ENCODE assay signal across 9 cellular contexts in genomic region chr5:95712347-95712958, GRCh38. TPM values are rescaled to one million over a fixed set of nuclear protein-coding genes. Genes with fewer than 3 reads are reported as not detected.
A peak's percentile ranks its signal among the peaks of the same experiment; 100 is the strongest.
DNase-seq lines count a peak whose midpoint lies in the region; ATAC-seq and TF ChIP-seq lines count a peak whose summit lies in the region.
"Had no signal": no experiment of that assay in that cellular context is flagged by ENCODE, and none has a peak within 500 bp of the region (broad histone marks: within the 10 kb centered on the region; RNA-seq: fewer than 3 reads in every experiment).

No MANE protein-coding gene starts in this region.

- no peaks in the 10 kb centered on the region for H3K9me3 ChIP-seq in spleen

- H3K9me3 Mint-ChIP-seq in activated naive CD4-positive, alpha-beta T cell treated with anti-CD3 and anti-CD28 coated beads, Interleukin-2, amount 10 ng/mL, durations not matched to agents 7 days and 5 days: no peaks in the 10 kb centered on the region
- H3K9me3 Mint-ChIP-seq in stimulated activated memory B cell treated with anti-CD40 and anti-IgM and Interleukin-4, amounts not matched to agents 10 μg/mL and 1 μg/mL and 100 μg/mL, for 72 hours: no peaks in the 10 kb centered on the region

- H3K27me3 ChIP-seq in spleen (replicated peaks in 1 of 7): no peaks in the 10 kb centered on the region

- peaks cover 25% of the 10 kb centered on the region for H3K27me3 Mint-ChIP-seq in activated naive CD4-positive, alpha-beta T cell treated with anti-CD3 and anti-CD28 coated beads, Interleukin-2, amount 10 ng/mL, durations not matched to agents 7 days and 5 days
- H3K27me3 Mint-ChIP-seq in stimulated activated memory B cell treated with anti-CD40 and anti-IgM and Interleukin-4, amounts not matched to agents 10 μg/mL and 1 μg/mL and 100 μg/mL, for 72 hours: peaks cover 8% of the 10 kb centered on the region

- no peak overlapping the region for H3K27ac ChIP-seq in spleen

- peaks cover 0 to 11% (median under 1%) of the 10 kb centered on the region in 6 donors for H3K4me1 ChIP-seq in spleen

- peak; percentile 47 for DNase-seq in activated naive CD4-positive, alpha-beta T cell treated with Interleukin-2 at 50 U/mL for 16 hours
- no peak for DNase-seq in activated naive CD4-positive, alpha-beta T cell treated with anti-CD3 and anti-CD28 coated beads, Interleukin-2, amount 10 ng/mL, durations not matched to agents 7 days and 5 days
- DNase-seq in RKO (ENCODE audit: low spot score) (peak; percentile 93), fibroblast of pulmonary artery (ENCODE audit: low read depth) (peak; percentile 77), spleen (no peak)
- DNase-seq in stimulated activated naive CD8-positive, alpha-beta T cell treated with anti-CD3 and anti-CD28 coated beads, Interleukin-15, Interleukin-2, amounts not matched to agents 100 U/mL and 50 U/mL, for 24 hours: peak; percentile 38

- no peak overlapping the region for H3K4me3 Mint-ChIP-seq in activated naive CD4-positive, alpha-beta T cell treated with anti-CD3 and anti-CD28 coated beads, Interleukin-2, amount 10 ng/mL, durations not matched to agents 7 days and 5 days
- H3K4me3 Mint-ChIP-seq in stimulated activated memory B cell treated with anti-CD40 and anti-IgM and Interleukin-4, amounts not matched to agents 10 μg/mL and 1 μg/mL and 100 μg/mL, for 72 hours: no peak overlapping the region

- H3K27ac Mint-ChIP-seq in activated naive CD4-positive, alpha-beta T cell treated with anti-CD3 and anti-CD28 coated beads, Interleukin-2, amount 10 ng/mL, durations not matched to agents 7 days and 5 days: no peak overlapping the region
- no peak overlapping the region for H3K27ac Mint-ChIP-seq in stimulated activated memory B cell treated with anti-CD40 and anti-IgM and Interleukin-4, amounts not matched to agents 10 μg/mL and 1 μg/mL and 100 μg/mL, for 72 hours

- peaks cover 7% of the 10 kb centered on the region for H3K4me1 Mint-ChIP-seq in activated naive CD4-positive, alpha-beta T cell treated with anti-CD3 and anti-CD28 coated beads, Interleukin-2, amount 10 ng/mL, durations not matched to agents 7 days and 5 days
- no peaks in the 10 kb centered on the region for H3K4me1 Mint-ChIP-seq in stimulated activated memory B cell treated with anti-CD40 and anti-IgM and Interleukin-4, amounts not matched to agents 10 μg/mL and 1 μg/mL and 100 μg/mL, for 72 hours

- peak; percentile 97 for ATAC-seq in stimulated activated naive CD8-positive, alpha-beta T cell treated with anti-CD3 and anti-CD28 coated beads, Interleukin-15, Interleukin-2, amounts not matched to agents 100 U/mL and 50 U/mL, for 24 hours
- ATAC-seq in HG02588 (IDR thresholded peaks at IDR 0.05; ENCODE audit: unreplicated experiment): no peak
- ATAC-seq in stimulated activated memory B cell treated with anti-CD40 and anti-IgM and Interleukin-4, amounts not matched to agents 10 μg/mL and 1 μg/mL and 100 μg/mL, for 72 hours: no peak

- H3K36me3 Mint-ChIP-seq in activated naive CD4-positive, alpha-beta T cell treated with anti-CD3 and anti-CD28 coated beads, Interleukin-2, amount 10 ng/mL, durations not matched to agents 7 days and 5 days: no peaks in the 10 kb centered on the region
- no peaks in the 10 kb centered on the region for H3K36me3 Mint-ChIP-seq in stimulated activated memory B cell treated with anti-CD40 and anti-IgM and Interleukin-4, amounts not matched to agents 10 μg/mL and 1 μg/mL and 100 μg/mL, for 72 hours

- no peak for TF ChIP-seq POLR2A in spleen (IDR thresholded peaks at IDR 0.05)

- 81 to 91% (median 84%) methylated on average over 2 of the region's 2 CpGs for WGBS in spleen, 5 donors

- CTCF ChIA-PET in activated naive CD4-positive, alpha-beta T cell treated with anti-CD3 and anti-CD28 coated beads, Interleukin-2, amount 10 ng/mL, durations not matched to agents 7 days and 5 days (lab: Charles Lee): no interaction called here

- H3K36me3 ChIP-seq in spleen: no peaks in the 10 kb centered on the region

- no peak for TF ChIP-seq CTCF in fibroblast of pulmonary artery (IDR thresholded peaks at IDR 0.05; ENCODE audit: low read length, missing control alignments)
- no peak for TF ChIP-seq CTCF in spleen (IDR thresholded peaks at IDR 0.05 in 8 of 11, conservative IDR thresholded peaks at IDR 0.05 in 3 of 11)

- intact Hi-C loops in spleen (cut with DNase I; ENCODE audit: low total_unique reads): no loop called here

- H3K4me3 ChIP-seq in fibroblast of pulmonary artery (replicated peaks; ENCODE audit: low read depth, low read length) (no peak overlapping the region), spleen (no peak overlapping the region)

RNA-seq across cellular contexts. Expression of gene RHOBTB3, which starts 18.7 kb away (rescaled TPM):
- 10 to 100 TPM; 33.2 to 71.1 (median 43.5) TPM for total RNA-seq in spleen
- 1 to 10 TPM; 4.5 to 9.0 (median 5.2) TPM for polyA plus RNA-seq in spleen

RNA-seq across cellular contexts. Expression of gene SPATA9, which starts 29.7 kb away (rescaled TPM):
- 1 to 10 TPM in 3 of 7 donors, under 1 TPM in 3, not detected in 1; 0.23 to 2.1 (median 1.0) TPM for total RNA-seq in spleen
- polyA plus RNA-seq in spleen: 1 to 10 TPM in 2 of 3 donors, under 1 TPM in 1; 0.70 to 2.8 (median 1.1) TPM
- total RNA-seq: T-helper 2 cell treated with Interferon-gamma antibody and Interleukin-4, amounts not matched to agents 100 ng/mL and 5 ng/mL, for 36 hours had no signal

Comparison
In these comparisons a context has a peak if more than half of its experiments do, and no peak if none do; other contexts are left out.
1. DNase-seq: peak in activated naive CD4-positive, alpha-beta T cell treated with Interleukin-2 at 50 U/mL for 16 hours (single experiment), RKO (single experiment), fibroblast of pulmonary artery (single experiment) and stimulated activated naive CD8-positive, alpha-beta T cell treated with anti-CD3 and anti-CD28 coated beads, Interleukin-15, Interleukin-2, amounts not matched to agents 100 U/mL and 50 U/mL, for 24 hours (single experiment); none in activated naive CD4-positive, alpha-beta T cell treated with anti-CD3 and anti-CD28 coated beads, Interleukin-2, amount 10 ng/mL, durations not matched to agents 7 days and 5 days (single experiment) and spleen (single experiment).